ENCODE assay signal across 1 cellular context in genomic region chr4:73704314-73705055, GRCh38.
TF ChIP-seq lines count a peak whose summit lies in the region.

No MANE protein-coding gene starts in this region.

TF ChIP-seq in K562, 482 proteins besides CTCF, POLR2A, EP300 and RAD21 (continued from another document):
- TF ChIP-seq ZNF407 (IDR thresholded peaks at IDR 0.05; ENCODE audit: low read depth) (no peak), ZNF449 (CRISPR knock-in tag; IDR thresholded peaks at IDR 0.05) (0 out of 2 replicates have a peak, but pooled peaks have one; percentile 14), KLF13 (tag; IDR thresholded peaks at IDR 0.05; ENCODE audit: borderline replicate concordance, low read depth) (peak; percentile 46; the same call in 1 of the 2 replicates), KDM1A (IDR thresholded peaks at IDR 0.05) (peak; percentile 86 to 90), ZNF280A (IDR thresholded peaks at IDR 0.05; ENCODE audit: low read depth, partially characterized antibody) (no peak), PTTG1 (tag; IDR thresholded peaks at IDR 0.05; ENCODE audit: low read depth) (peak; percentile 43), ZNF184 (CRISPR knock-in tag; IDR thresholded peaks at IDR 0.05) (no peak), PYGO2 (tag; IDR thresholded peaks at IDR 0.05) (0 out of 2 replicates have a peak, but pooled peaks have one; percentile 21), L3MBTL2 (IDR thresholded peaks at IDR 0.05) (peak; percentile 97), TEAD1 (CRISPR knock-in tag; IDR thresholded peaks at IDR 0.05) (peak in 1 of 2 experiments; percentile 41; a peak in 1 of 4 replicates), GABPB1 (CRISPR knock-in tag; IDR thresholded peaks at IDR 0.05) (0 out of 2 replicates have a peak, but pooled peaks have one; percentile 17), NCOA2 (IDR thresholded peaks at IDR 0.05; ENCODE audit: partially characterized antibody in 2 of 2) (no peak), NR1H2 (CRISPR knock-in tag; IDR thresholded peaks at IDR 0.05) (no peak), ZNF436 (CRISPR knock-in tag; IDR thresholded peaks at IDR 0.05) (no peak), PHTF2 (CRISPR knock-in tag; IDR thresholded peaks at IDR 0.05) (no peak), HDAC3 (IDR thresholded peaks at IDR 0.05; ENCODE audit: borderline replicate concordance, partially characterized antibody) (peak; percentile 25), ZNF197 (CRISPR knock-in tag; IDR thresholded peaks at IDR 0.05; ENCODE audit: low read depth) (peak; percentile 84), SMARCE1 (IDR thresholded peaks at IDR 0.05) (peak; percentile 72), ZNF282 (CRISPR knock-in tag; IDR thresholded peaks at IDR 0.05) (no peak), ZNF174 (CRISPR knock-in tag; IDR thresholded peaks at IDR 0.05) (no peak), ZNF609 (CRISPR knock-in tag; IDR thresholded peaks at IDR 0.05; ENCODE audit: borderline replicate concordance) (no peak), TFAP4 (CRISPR knock-in tag; IDR thresholded peaks at IDR 0.05; ENCODE audit: borderline replicate concordance) (peak; percentile 42; the same call in 1 of the 2 replicates), ZNF408 (CRISPR knock-in tag; IDR thresholded peaks at IDR 0.05; ENCODE audit: low read depth) (no peak), NCOR1 (IDR thresholded peaks at IDR 0.05) (peak; percentile 68), NFE2L1 (tag; IDR thresholded peaks at IDR 0.05; ENCODE audit: borderline replicate concordance, low read depth) (peak; percentile 33), MNT (conservative IDR thresholded peaks at IDR 0.05) (peak; percentile 30 to 66; a peak in 3 of 4 replicates), JUN (IDR thresholded peaks at IDR 0.05; ENCODE audit: borderline replicate concordance, low read depth, low read length) (peak; percentile 65; the same call in 1 of the 2 replicates), JUN (CRISPR knock-in tag; IDR thresholded peaks at IDR 0.05; ENCODE audit: borderline replicate concordance) (no peak), DNMT1 (IDR thresholded peaks at IDR 0.05) (no peak), ZC3H4 (CRISPR knock-in tag; IDR thresholded peaks at IDR 0.05; ENCODE audit: borderline replicate concordance) (no peak), NR4A1 (CRISPR knock-in tag; IDR thresholded peaks at IDR 0.05) (no peak), NR4A1 (tag; IDR thresholded peaks at IDR 0.05) (peak; percentile 85), TBP (optimal IDR thresholded peaks at IDR 0.05; ENCODE audit: low read depth, low read length) (peak; percentile 37)
